In the genomic region with DNA sequence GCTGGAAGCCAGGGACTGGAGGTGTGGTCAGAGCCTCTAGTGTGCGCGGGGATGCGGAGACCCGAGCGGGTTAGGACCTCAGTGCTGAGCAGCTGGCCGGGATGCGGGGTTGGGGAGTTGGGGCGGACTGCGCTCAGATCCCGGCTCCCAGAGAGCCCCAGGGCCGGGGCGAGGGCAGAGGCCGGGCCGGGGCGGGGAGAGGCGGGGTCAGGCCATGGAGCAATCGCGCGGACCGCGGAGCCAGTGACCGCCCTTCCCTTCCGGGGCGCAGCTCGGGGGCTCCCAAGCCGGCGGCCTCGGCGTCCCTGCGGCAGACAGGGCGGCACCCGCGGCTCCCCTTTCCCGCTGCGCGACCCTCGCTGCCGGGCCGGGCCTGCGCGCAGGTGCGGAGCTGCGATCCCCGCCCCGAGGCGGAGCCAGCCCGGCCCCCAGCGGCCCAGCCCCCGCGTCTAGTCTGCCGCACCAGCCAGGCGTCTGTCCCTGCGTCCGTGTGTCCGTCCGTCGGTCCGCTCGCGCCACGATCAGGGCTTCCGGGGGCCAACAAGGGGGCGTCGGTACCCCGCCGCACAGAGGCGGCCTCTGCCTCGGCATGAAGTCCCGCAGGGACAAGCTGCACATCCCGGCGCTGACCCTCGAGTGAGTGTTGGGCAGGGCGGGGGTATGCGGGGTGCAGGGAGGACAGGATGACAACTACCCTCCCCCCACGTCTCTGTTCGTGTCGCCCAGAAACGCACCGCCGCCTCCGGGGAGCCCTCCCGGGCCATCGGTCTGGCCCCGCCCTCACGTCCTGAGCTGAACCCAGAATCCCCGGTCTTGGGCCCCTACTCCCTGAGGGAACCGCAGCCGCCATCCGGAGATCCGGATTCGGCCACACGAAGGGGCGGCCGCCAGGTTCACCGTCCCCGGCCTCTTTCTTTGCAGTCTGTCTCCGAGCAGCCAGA, we compare ENCODE assay signal across 7 cellular contexts. TPM values are rescaled to one million over a fixed set of nuclear protein-coding genes. Genes with fewer than 3 reads are reported as not detected.
DNase-seq lines count a peak whose midpoint lies in the region; ATAC-seq and TF ChIP-seq lines count a peak whose summit lies in the region.

No MANE protein-coding gene starts in this region.

- WGBS in prostate gland = 5% methylated on average over 68 of the region's 97 CpGs

- H3K27me3 Mint-ChIP-seq in activated naive CD4-positive, alpha-beta T cell treated with anti-CD3 and anti-CD28 coated beads, Interleukin-2, amount 50 U/mL, for 24 hours = no peaks in the 10 kb centered on the region

- intact Hi-C loops in left ventricle myocardium inferior (cut with micrococcal nuclease) = loop anchor here (10.0 kb wide), 1 partner anchor 145 kb away; a partner anchor contains a TSS
- intact Hi-C loops in prostate gland (cut with DNase I) = loop anchor here (5.0 kb wide), 1 partner anchor 142 kb away; no protein-coding TSS in a partner anchor

- ATAC-seq in HG02884 (IDR thresholded peaks at IDR 0.05; ENCODE audit: unreplicated experiment) = no peak

- peak overlapping the region; percentile 89 for H3K4me3 Mint-ChIP-seq in activated naive CD4-positive, alpha-beta T cell treated with anti-CD3 and anti-CD28 coated beads, Interleukin-2, amount 50 U/mL, for 24 hours

- in situ Hi-C loops in GM13976 (cut with MboI; ENCODE audit: low sequenced_read_pairs, unreplicated experiment) = no loop called here

- peak overlapping the region; percentile 72 for H3K27ac ChIP-seq in left ventricle myocardium inferior (replicated peaks)
- H3K27ac ChIP-seq in prostate gland = peak overlapping the region; percentile 54 to 64

- no peaks in the 10 kb centered on the region for H3K36me3 Mint-ChIP-seq in activated naive CD4-positive, alpha-beta T cell treated with anti-CD3 and anti-CD28 coated beads, Interleukin-2, amount 50 U/mL, for 24 hours

- DNase-seq in GM13976 (ENCODE audit: low spot score) = peak; percentile 77
- DNase-seq in NCI-H69 (lab: John Stamatoyannopoulos, UW) = peak; percentile 71
- peak; percentile 66 for DNase-seq in left ventricle myocardium inferior
- DNase-seq in prostate gland (ENCODE audit: low spot score) = no peak
- DNase-seq in middle frontal gyrus (ENCODE audit: extremely low spot score, low spot score) = no peak

- H3K9me3 ChIP-seq in left ventricle myocardium inferior (replicated peaks) (no peaks in the 10 kb centered on the region), prostate gland (no peaks in the 10 kb centered on the region)

- H3K4me1 Mint-ChIP-seq in activated naive CD4-positive, alpha-beta T cell treated with anti-CD3 and anti-CD28 coated beads, Interleukin-2, amount 50 U/mL, for 24 hours = peaks cover 25% of the 10 kb centered on the region

- H3K4me1 ChIP-seq in left ventricle myocardium inferior (peaks cover 18% of the 10 kb centered on the region), prostate gland (replicated peaks) (no peaks in the 10 kb centered on the region)

- TF ChIP-seq POLR2A in prostate gland (IDR thresholded peaks at IDR 0.05) = peak; percentile 11

- H3K27ac Mint-ChIP-seq in activated naive CD4-positive, alpha-beta T cell treated with anti-CD3 and anti-CD28 coated beads, Interleukin-2, amount 50 U/mL, for 24 hours = no peak overlapping the region

- peaks cover 44% of the 10 kb centered on the region for H3K27me3 ChIP-seq in left ventricle myocardium inferior (ENCODE audit: low read depth)
- H3K27me3 ChIP-seq in prostate gland (replicated peaks; ENCODE audit: insufficient read depth) = no peaks in the 10 kb centered on the region

- H3K36me3 ChIP-seq in left ventricle myocardium inferior = no peaks in the 10 kb centered on the region
- H3K36me3 ChIP-seq in prostate gland = no peaks in the 10 kb centered on the region

- no peak for TF ChIP-seq CTCF in GM13976 (IDR thresholded peaks at IDR 0.05; ENCODE audit: borderline replicate concordance, control extremely low read depth, extremely low read depth, insufficient read depth, missing control alignments)
- no peak for TF ChIP-seq CTCF in left ventricle myocardium inferior (IDR thresholded peaks at IDR 0.05; ENCODE audit: borderline replicate concordance)
- no peak for TF ChIP-seq CTCF in prostate gland (IDR thresholded peaks at IDR 0.05)

- H3K4me3 ChIP-seq in left ventricle myocardium inferior = peak overlapping the region; percentile 79
- H3K4me3 ChIP-seq in prostate gland = peak overlapping the region; percentile 54 to 75

- H3K9me3 Mint-ChIP-seq in activated naive CD4-positive, alpha-beta T cell treated with anti-CD3 and anti-CD28 coated beads, Interleukin-2, amount 50 U/mL, for 24 hours = no peaks in the 10 kb centered on the region

RNA-seq across cellular contexts. Expression of gene MAST3, which starts 12.4 kb away (rescaled TPM):
- total RNA-seq in left ventricle myocardium inferior = 4.6 TPM
- total RNA-seq in prostate gland = 10 to 100 TPM in 1 of 2 donors, 1 to 10 TPM in 1; 6.1 to 10.8 TPM

RNA-seq across cellular contexts. Expression of gene IL12RB1, which starts 23.3 kb away (rescaled TPM):
- total RNA-seq in left ventricle myocardium inferior = 0.44 TPM
- total RNA-seq in prostate gland = under 1 TPM; 0.62 to 0.73 TPM

RNA-seq across cellular contexts. Expression of gene PIK3R2, which starts 43.0 kb away (rescaled TPM):
- total RNA-seq in left ventricle myocardium inferior (28.0 TPM), prostate gland (10 to 100 TPM; 41.3 to 71.6 TPM)

Comparison
In these comparisons a context has a peak if more than half of its experiments do, and no peak if none do; other contexts are left out.
1. DNase-seq: peak in GM13976 (single experiment), NCI-H69 (single experiment) and left ventricle myocardium inferior (single experiment); none in prostate gland (single experiment) and middle frontal gyrus (single experiment).